Comparison of ENCODE assay signal across 1 cellular context in the genomic region with DNA sequence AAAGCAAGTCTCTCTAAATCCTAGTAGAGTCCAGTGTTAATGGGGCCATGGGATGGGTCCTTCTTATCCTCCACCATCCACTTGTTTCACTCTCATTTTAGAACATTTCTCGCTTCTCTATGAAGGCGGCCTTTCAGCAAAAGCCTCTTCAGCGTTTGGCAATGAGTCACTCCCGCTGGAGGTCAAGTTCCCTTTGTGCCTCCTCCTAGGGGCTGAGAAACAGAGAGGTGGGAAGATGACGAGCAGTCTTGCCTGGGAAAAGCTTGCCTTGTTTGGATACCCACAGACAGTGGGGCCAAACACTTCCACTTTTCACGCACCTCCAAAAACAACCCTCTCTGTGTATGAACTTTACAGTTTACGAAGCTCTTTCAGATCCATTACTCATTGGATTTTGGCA.
TF ChIP-seq lines count a peak whose summit lies in the region.

No MANE protein-coding gene starts in this region.

TF ChIP-seq in K562, 482 proteins besides CTCF, POLR2A, EP300 and RAD21 (continued from another document):
- TF ChIP-seq, protein P1, sequence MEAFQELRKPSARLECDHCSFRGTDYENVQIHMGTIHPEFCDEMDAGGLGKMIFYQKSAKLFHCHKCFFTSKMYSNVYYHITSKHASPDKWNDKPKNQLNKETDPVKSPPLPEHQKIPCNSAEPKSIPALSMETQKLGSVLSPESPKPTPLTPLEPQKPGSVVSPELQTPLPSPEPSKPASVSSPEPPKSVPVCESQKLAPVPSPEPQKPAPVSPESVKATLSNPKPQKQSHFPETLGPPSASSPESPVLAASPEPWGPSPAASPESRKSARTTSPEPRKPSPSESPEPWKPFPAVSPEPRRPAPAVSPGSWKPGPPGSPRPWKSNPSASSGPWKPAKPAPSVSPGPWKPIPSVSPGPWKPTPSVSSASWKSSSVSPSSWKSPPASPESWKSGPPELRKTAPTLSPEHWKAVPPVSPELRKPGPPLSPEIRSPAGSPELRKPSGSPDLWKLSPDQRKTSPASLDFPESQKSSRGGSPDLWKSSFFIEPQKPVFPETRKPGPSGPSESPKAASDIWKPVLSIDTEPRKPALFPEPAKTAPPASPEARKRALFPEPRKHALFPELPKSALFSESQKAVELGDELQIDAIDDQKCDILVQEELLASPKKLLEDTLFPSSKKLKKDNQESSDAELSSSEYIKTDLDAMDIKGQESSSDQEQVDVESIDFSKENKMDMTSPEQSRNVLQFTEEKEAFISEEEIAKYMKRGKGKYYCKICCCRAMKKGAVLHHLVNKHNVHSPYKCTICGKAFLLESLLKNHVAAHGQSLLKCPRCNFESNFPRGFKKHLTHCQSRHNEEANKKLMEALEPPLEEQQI (IDR thresholded peaks at IDR 0.05): no peak
- no peak for TF ChIP-seq SLC30A9 (CRISPR knock-in tag; IDR thresholded peaks at IDR 0.05)
- TF ChIP-seq JUND (IDR thresholded peaks at IDR 0.05; ENCODE audit: borderline replicate concordance, low read depth, low read length): peak; percentile 58; the same call in 1 of the 2 replicates
- TF ChIP-seq JUND (tag; IDR thresholded peaks at IDR 0.05; ENCODE audit: borderline replicate concordance, low read depth, low read length): no peak
- TF ChIP-seq, protein P2, sequence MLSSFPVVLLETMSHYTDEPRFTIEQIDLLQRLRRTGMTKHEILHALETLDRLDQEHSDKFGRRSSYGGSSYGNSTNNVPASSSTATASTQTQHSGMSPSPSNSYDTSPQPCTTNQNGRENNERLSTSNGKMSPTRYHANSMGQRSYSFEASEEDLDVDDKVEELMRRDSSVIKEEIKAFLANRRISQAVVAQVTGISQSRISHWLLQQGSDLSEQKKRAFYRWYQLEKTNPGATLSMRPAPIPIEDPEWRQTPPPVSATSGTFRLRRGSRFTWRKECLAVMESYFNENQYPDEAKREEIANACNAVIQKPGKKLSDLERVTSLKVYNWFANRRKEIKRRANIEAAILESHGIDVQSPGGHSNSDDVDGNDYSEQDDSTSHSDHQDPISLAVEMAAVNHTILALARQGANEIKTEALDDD (IDR thresholded peaks at IDR 0.05): no peak
- TF ChIP-seq ESRRA (IDR thresholded peaks at IDR 0.05; ENCODE audit: borderline replicate concordance, low read depth): no peak
- TF ChIP-seq, protein P3, sequence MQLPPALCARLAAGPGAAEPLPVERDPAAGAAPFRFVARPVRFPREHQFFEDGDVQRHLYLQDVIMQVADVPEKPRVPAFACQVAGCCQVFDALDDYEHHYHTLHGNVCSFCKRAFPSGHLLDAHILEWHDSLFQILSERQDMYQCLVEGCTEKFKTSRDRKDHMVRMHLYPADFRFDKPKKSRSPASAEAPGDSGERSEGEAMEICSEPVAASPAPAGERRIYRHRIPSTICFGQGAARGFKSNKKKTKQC (CRISPR knock-in tag; IDR thresholded peaks at IDR 0.05): no peak
- TF ChIP-seq, protein P4, sequence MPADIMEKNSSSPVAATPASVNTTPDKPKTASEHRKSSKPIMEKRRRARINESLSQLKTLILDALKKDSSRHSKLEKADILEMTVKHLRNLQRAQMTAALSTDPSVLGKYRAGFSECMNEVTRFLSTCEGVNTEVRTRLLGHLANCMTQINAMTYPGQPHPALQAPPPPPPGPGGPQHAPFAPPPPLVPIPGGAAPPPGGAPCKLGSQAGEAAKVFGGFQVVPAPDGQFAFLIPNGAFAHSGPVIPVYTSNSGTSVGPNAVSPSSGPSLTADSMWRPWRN (IDR thresholded peaks at IDR 0.05; ENCODE audit: low read depth): no peak
- TF ChIP-seq NCOA2 (IDR thresholded peaks at IDR 0.05; ENCODE audit: partially characterized antibody in 2 of 2): no peak
- TF ChIP-seq, protein P5, sequence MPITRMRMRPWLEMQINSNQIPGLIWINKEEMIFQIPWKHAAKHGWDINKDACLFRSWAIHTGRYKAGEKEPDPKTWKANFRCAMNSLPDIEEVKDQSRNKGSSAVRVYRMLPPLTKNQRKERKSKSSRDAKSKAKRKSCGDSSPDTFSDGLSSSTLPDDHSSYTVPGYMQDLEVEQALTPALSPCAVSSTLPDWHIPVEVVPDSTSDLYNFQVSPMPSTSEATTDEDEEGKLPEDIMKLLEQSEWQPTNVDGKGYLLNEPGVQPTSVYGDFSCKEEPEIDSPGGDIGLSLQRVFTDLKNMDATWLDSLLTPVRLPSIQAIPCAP (CRISPR knock-in tag; IDR thresholded peaks at IDR 0.05; ENCODE audit: borderline replicate concordance): no peak
- no peak for TF ChIP-seq TSC22D4 (tag; IDR thresholded peaks at IDR 0.05)
- TF ChIP-seq XRCC4 (IDR thresholded peaks at IDR 0.05; ENCODE audit: extremely low read depth, insufficient read depth, insufficient read length): no peak
- no peak for TF ChIP-seq RBM34 (IDR thresholded peaks at IDR 0.05; ENCODE audit: borderline replicate concordance, insufficient read depth, low read length)
- TF ChIP-seq ZNF785 (CRISPR knock-in tag; IDR thresholded peaks at IDR 0.05): no peak
- TF ChIP-seq, protein P6, sequence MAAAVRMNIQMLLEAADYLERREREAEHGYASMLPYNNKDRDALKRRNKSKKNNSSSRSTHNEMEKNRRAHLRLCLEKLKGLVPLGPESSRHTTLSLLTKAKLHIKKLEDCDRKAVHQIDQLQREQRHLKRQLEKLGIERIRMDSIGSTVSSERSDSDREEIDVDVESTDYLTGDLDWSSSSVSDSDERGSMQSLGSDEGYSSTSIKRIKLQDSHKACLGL (CRISPR knock-in tag; IDR thresholded peaks at IDR 0.05; ENCODE audit: borderline replicate concordance, poor library complexity, severe bottlenecking): no peak
- TF ChIP-seq CTBP1 (IDR thresholded peaks at IDR 0.05; ENCODE audit: borderline replicate concordance): no peak
- TF ChIP-seq SAFB2 (IDR thresholded peaks at IDR 0.05; ENCODE audit: borderline replicate concordance, low read depth, low read length, severe bottlenecking): no peak
- no peak for TF ChIP-seq MTF1 (CRISPR knock-in tag; IDR thresholded peaks at IDR 0.05; ENCODE audit: borderline replicate concordance)
- TF ChIP-seq FOSL1 (tag; conservative IDR thresholded peaks at IDR 0.05): peak; percentile 69
- TF ChIP-seq ZNF75A (CRISPR knock-in tag; IDR thresholded peaks at IDR 0.05): no peak
